27 cellular contexts compared by ENCODE assay signal in the genomic region with DNA sequence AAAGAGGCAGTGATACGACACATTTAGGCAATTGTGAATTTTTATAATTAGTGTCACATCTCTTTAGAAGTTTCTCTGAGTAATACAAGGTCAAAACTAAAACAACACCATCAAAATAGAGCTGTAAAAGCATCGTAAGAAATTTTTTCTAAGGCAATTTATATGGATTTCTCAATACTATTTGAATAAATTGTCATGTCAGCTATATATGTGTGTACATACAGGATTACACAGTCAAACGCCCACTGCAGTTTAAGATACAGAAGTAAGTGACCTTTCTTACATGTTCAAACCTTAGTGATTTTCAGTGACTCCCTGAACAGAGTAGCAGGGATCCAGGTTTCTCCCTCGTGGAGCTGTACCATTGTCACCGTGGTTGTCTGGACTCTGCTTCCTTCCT.
"Had no signal": no experiment of that assay in that cellular context is flagged by ENCODE, and none has a peak within 500 bp of the region (broad histone marks: within the 10 kb centered on the region; RNA-seq: fewer than 3 reads in every experiment).

No MANE protein-coding gene starts in this region.

- H3K4me1 Mint-ChIP-seq: activated CD4-positive, alpha-beta memory T cell treated with anti-CD3 and anti-CD28 coated beads, Interleukin-2, amount 10 ng/mL, durations not matched to agents 7 days and 5 days; activated T-helper 17 cell treated with anti-CD3 and anti-CD28 coated beads, Interleukin-2, amount 50 U/mL, for 72 hours had no signal

- H3K27me3 Mint-ChIP-seq: activated CD4-positive, alpha-beta memory T cell treated with anti-CD3 and anti-CD28 coated beads, Interleukin-2, amount 10 ng/mL, durations not matched to agents 7 days and 5 days had no signal

- DNase-seq: activated CD4-positive, alpha-beta memory T cell treated with anti-CD3 and anti-CD28 coated beads, Interleukin-2, amount 10 ng/mL, durations not matched to agents 7 days and 5 days; activated CD4-positive, alpha-beta T cell treated with anti-CD3 and anti-CD28 coated beads, Interleukin-2, amount 50 U/mL, for 1 hour; activated CD4-positive, CD25-positive, alpha-beta regulatory T cell; activated gamma-delta T cell; activated naive CD4-positive, alpha-beta T cell treated with anti-CD3 and anti-CD28 coated beads for 36 hours; activated T-cell treated with anti-CD3 and anti-CD28 coated beads for 4 hours; activated T-cell treated with anti-CD3 and anti-CD28 coated beads, Interleukin-2, amount 50 U/mL, for 48 hours; amygdala; cerebellar nuclear complex; NCI-H1092; NCI-H1417; NCI-H1930; NCI-H2107; NCI-H2171 treated with DMSO at 0.1 percent for 48 hours; NCI-H226; NCI-H526; NCI-H774; Peyer's patch; Right ventricle myocardium superior; SJCRH30; SK-N-SH; T-helper 1 cell had no signal

- H3K4me3 ChIP-seq: Peyer's patch, SJCRH30 had no signal

- H3K4me2 ChIP-seq: SK-N-SH had no signal

- H3K27ac ChIP-seq: Peyer's patch, RWPE1, SJCRH30, VCaP had no signal

- H3K4me3 Mint-ChIP-seq: activated CD4-positive, alpha-beta memory T cell treated with anti-CD3 and anti-CD28 coated beads, Interleukin-2, amount 10 ng/mL, durations not matched to agents 7 days and 5 days; activated naive CD4-positive, alpha-beta T cell treated with anti-CD3 and anti-CD28 coated beads for 36 hours; activated naive CD8-positive, alpha-beta T cell; activated T-helper 17 cell treated with anti-CD3 and anti-CD28 coated beads, Interleukin-2, amount 50 U/mL, for 72 hours; brain had no signal

- H3K27ac Mint-ChIP-seq: activated CD4-positive, alpha-beta memory T cell treated with anti-CD3 and anti-CD28 coated beads, Interleukin-2, amount 10 ng/mL, durations not matched to agents 7 days and 5 days; activated naive CD4-positive, alpha-beta T cell treated with anti-CD3 and anti-CD28 coated beads for 36 hours; activated naive CD8-positive, alpha-beta T cell; activated T-helper 17 cell treated with anti-CD3 and anti-CD28 coated beads, Interleukin-2, amount 50 U/mL, for 72 hours; brain had no signal

- H3K4me1 ChIP-seq: Peyer's patch, SJCRH30 had no signal

- H3K9me3 ChIP-seq: Peyer's patch, SJCRH30, SK-N-SH had no signal

- H3K36me3 ChIP-seq: Peyer's patch, SJCRH30 had no signal

- H3K36me3 Mint-ChIP-seq: activated naive CD8-positive, alpha-beta T cell; brain had no signal

- H3K27me3 ChIP-seq: Peyer's patch, SJCRH30 had no signal

- H3K9ac ChIP-seq: SK-N-SH had no signal

- H3K9me3 Mint-ChIP-seq: activated naive CD4-positive, alpha-beta T cell treated with anti-CD3 and anti-CD28 coated beads for 36 hours; activated T-helper 17 cell treated with anti-CD3 and anti-CD28 coated beads, Interleukin-2, amount 50 U/mL, for 72 hours; brain had no signal
